ENCODE assay signal across 9 cellular contexts in genomic region chrX:42869659-42870476, GRCh38.
DNase-seq lines count a peak whose midpoint lies in the region; ATAC-seq and TF ChIP-seq lines count a peak whose summit lies in the region.
"Had no signal": no experiment of that assay in that cellular context is flagged by ENCODE, and none has a peak within 500 bp of the region (broad histone marks: within the 10 kb centered on the region; RNA-seq: fewer than 3 reads in every experiment).

No MANE protein-coding gene starts in this region.

- H3K27me3 Mint-ChIP-seq in naive B cell: no peaks in the 10 kb centered on the region
- peaks cover 25% of the 10 kb centered on the region for H3K27me3 Mint-ChIP-seq in MCF 10A (ENCODE audit: insufficient read depth, unreplicated experiment)

- peaks cover 9 to 21% (median 9%) of the 10 kb centered on the region in 3 donors for H3K4me1 Mint-ChIP-seq in naive B cell
- H3K4me1 Mint-ChIP-seq in MCF 10A (ENCODE audit: insufficient read depth, unreplicated experiment): peaks cover 5% of the 10 kb centered on the region

- POLR2A ChIA-PET in MCF 10A (lab: Yijun Ruan, JAX): no interaction called here

- no TSS peak for BruUV-seq in MCF 10A (replicated peaks; lab: Mats Ljungman, UMichigan)

- peak overlapping the region in 4 of 6 donors; percentile 20 to 68 (median 35) for H3K27ac Mint-ChIP-seq in naive B cell
- H3K27ac Mint-ChIP-seq in MCF 10A (ENCODE audit: low read depth, unreplicated experiment): no peak overlapping the region

- peak overlapping the region in 3 of 8 donors; percentile 0 to 2 (median 1) for H3K4me3 Mint-ChIP-seq in naive B cell
- no peak overlapping the region for H3K4me3 Mint-ChIP-seq in MCF 10A (ENCODE audit: unreplicated experiment)

- H3K9me3 Mint-ChIP-seq in naive B cell (peaks cover 0 to 7% (median 0%) of the 10 kb centered on the region in 7 donors), MCF 10A (ENCODE audit: unreplicated experiment) (peaks cover 8% of the 10 kb centered on the region)

- intact Hi-C loops in MCF 10A (cut with micrococcal nuclease): no loop called here
- intact Hi-C loops in left ventricle myocardium superior (cut with micrococcal nuclease): no loop called here
- intact Hi-C loops in sciatic nerve (cut with DNase I): no loop called here

- peak; percentile 82 for ATAC-seq in GM18873 (IDR thresholded peaks at IDR 0.05; ENCODE audit: low FRiP score, unreplicated experiment)
- peak; percentile 88 for ATAC-seq in GM21576 (IDR thresholded peaks at IDR 0.05; ENCODE audit: unreplicated experiment)
- ATAC-seq in HG03159 (IDR thresholded peaks at IDR 0.05; ENCODE audit: unreplicated experiment): peak; percentile 93
- ATAC-seq in naive B cell (ENCODE audit: low read depth in 2 of 2): peak; percentile 95 to 96
- no peak for ATAC-seq in left ventricle myocardium superior
- no peak for ATAC-seq in sciatic nerve

- DNase-seq in naive B cell (peak; percentile 39), MCF 10A (ENCODE audit: unreplicated experiment) (no peak), left ventricle myocardium superior (no peak), sciatic nerve (ENCODE audit: low spot score) (no peak)
- DNase-seq: esophagus squamous epithelium, NCI-H1694 treated with DMSO at 0.1 percent for 48 hours had no signal

- CTCF ChIA-PET in MCF 10A (lab: Yijun Ruan, JAX): interaction anchor here (0.7 kb wide), 1 partner anchor 1091 kb away, joined by 3 read pairs; no protein-coding TSS in a partner anchor

- H3K36me3 Mint-ChIP-seq in naive B cell (no peaks in the 10 kb centered on the region), MCF 10A (ENCODE audit: insufficient read depth, unreplicated experiment) (no peaks in the 10 kb centered on the region)

- TF ChIP-seq CTCF in MCF 10A (IDR thresholded peaks at IDR 0.05; ENCODE audit: unreplicated experiment): no peak

Comparison
In these comparisons a context has a peak if more than half of its experiments do, and no peak if none do; other contexts are left out.
1. ATAC-seq: peak in GM18873 (single experiment), GM21576 (single experiment), HG03159 (single experiment) and naive B cell (2 of 2); none in left ventricle myocardium superior (single experiment) and sciatic nerve (single experiment).